Comparison of ENCODE assay signal across 2 cellular contexts in genomic region chr3:186583820-186584219, GRCh38.
TF ChIP-seq lines count a peak whose summit lies in the region.

No MANE protein-coding gene starts in this region.

TF ChIP-seq in GM12878, 131 proteins besides CTCF, POLR2A, EP300 and RAD21:
- 0 out of 2 replicates have a peak, but pooled peaks have one; percentile 25 for TF ChIP-seq TCF7 (IDR thresholded peaks at IDR 0.05; ENCODE audit: borderline replicate concordance)
- TF ChIP-seq MAX (IDR thresholded peaks at IDR 0.05; ENCODE audit: low read depth, low read length), result no peak

TF ChIP-seq in SK-N-SH, 30 proteins besides CTCF, POLR2A, EP300 and RAD21:
- no peak for TF ChIP-seq USF2 (IDR thresholded peaks at IDR 0.05; ENCODE audit: borderline replicate concordance, low read depth, low read length)
- TF ChIP-seq SIN3A (IDR thresholded peaks at IDR 0.05; ENCODE audit: borderline replicate concordance, low read depth, low read length), result no peak
- TF ChIP-seq RXRA (IDR thresholded peaks at IDR 0.05; ENCODE audit: borderline replicate concordance, low read depth), result no peak
- no peak for TF ChIP-seq MAX (IDR thresholded peaks at IDR 0.05; ENCODE audit: low read depth)
- TF ChIP-seq MEF2A (IDR thresholded peaks at IDR 0.05; ENCODE audit: borderline replicate concordance, low read depth), result no peak
- no peak for TF ChIP-seq TEAD4 (IDR thresholded peaks at IDR 0.05; ENCODE audit: borderline replicate concordance, insufficient read depth)
- TF ChIP-seq EZH2phosphoT487 (IDR thresholded peaks at IDR 0.05; ENCODE audit: borderline replicate concordance, low read depth), result no peak
- TF ChIP-seq ZBTB33 (IDR thresholded peaks at IDR 0.05; ENCODE audit: borderline replicate concordance, low read depth), result no peak
- no peak for TF ChIP-seq JUND (IDR thresholded peaks at IDR 0.05)
- no peak for TF ChIP-seq GATA2 (CRISPR knock-in tag; IDR thresholded peaks at IDR 0.05)
